Comparison of ENCODE assay signal across 1 cellular context in genomic region chr6:28335564-28336283, GRCh38.
TF ChIP-seq lines count a peak whose summit lies in the region.

Gene ZSCAN31, minus strand, starts transcription at chr6:28336148. Its CDS starts 6,465 bp downstream, at chr6:28329683.

TF ChIP-seq in SK-N-SH treated with all-trans-retinoic acid at 6 μM for 48 hours, 23 proteins besides CTCF, POLR2A, EP300 and RAD21 (continued from another document):
- TF ChIP-seq CREB5 (CRISPR knock-in tag; IDR thresholded peaks at IDR 0.05; ENCODE audit: low read depth): 0 out of 2 replicates have a peak, but pooled peaks have one; percentile 35
- no peak for TF ChIP-seq TOX (CRISPR knock-in tag; IDR thresholded peaks at IDR 0.05; ENCODE audit: borderline replicate concordance)
